Comparison of ENCODE assay signal across 9 cellular contexts in genomic region chr1:203901581-203901980, GRCh38.
"Had no signal": no experiment of that assay in that cellular context is flagged by ENCODE, and none has a peak within 500 bp of the region (broad histone marks: within the 10 kb centered on the region; RNA-seq: fewer than 3 reads in every experiment).

No MANE protein-coding gene starts in this region.

- H3K27ac Mint-ChIP-seq: HFFc6 had no signal

- H3K9me3 Mint-ChIP-seq: HFFc6 had no signal

- H3K36me3 ChIP-seq: HAP-1 had no signal

- H3K4me3 Mint-ChIP-seq: HFFc6 had no signal

- H3K4me1 ChIP-seq: HAP-1 had no signal

- DNase-seq: GM23248, GOT3, H7, HFFc6, IMR-90, KG1 had no signal

- H3K9ac ChIP-seq: GM23248 had no signal

- H3K4me3 ChIP-seq: GM23248, HAP-1, K562 had no signal

- ATAC-seq: HCT116, K562 had no signal

- H3K9me3 ChIP-seq: HAP-1 had no signal

- H3K27ac ChIP-seq: GM23248 had no signal
